1 cellular context compared by ENCODE assay signal in the genomic region with DNA sequence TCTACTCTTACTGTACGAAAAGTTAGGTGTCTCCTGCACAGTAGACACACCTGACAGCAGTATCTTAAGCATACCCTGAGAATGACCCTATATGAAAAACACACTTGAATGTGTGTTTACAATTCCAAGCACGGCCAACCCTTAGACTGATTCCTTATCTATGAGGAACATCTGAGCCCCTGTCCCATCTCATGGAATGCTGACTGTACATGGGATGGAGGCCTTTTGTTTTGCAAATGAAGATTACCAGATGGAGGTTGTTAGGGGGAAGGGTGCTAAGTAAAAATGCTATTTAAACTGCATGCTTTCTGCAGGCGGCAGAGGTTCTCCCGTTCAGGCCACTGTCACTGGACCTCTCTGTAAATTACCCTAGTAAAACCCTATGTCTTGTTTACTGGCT.
TF ChIP-seq lines count a peak whose summit lies in the region.

No MANE protein-coding gene starts in this region.

TF ChIP-seq in K562, 482 proteins besides CTCF, POLR2A, EP300 and RAD21:
- no peak for TF ChIP-seq ZNF699 (CRISPR knock-in tag; IDR thresholded peaks at IDR 0.05; ENCODE audit: insufficient replicate concordance)
- peak; percentile 80 for TF ChIP-seq SOX6 (IDR thresholded peaks at IDR 0.05)
- TF ChIP-seq IFI16 (CRISPR knock-in tag; IDR thresholded peaks at IDR 0.05): no peak
- TF ChIP-seq TEAD4 (IDR thresholded peaks at IDR 0.05; ENCODE audit: low read length): peak; percentile 51; the same call in 1 of the 2 replicates
- TF ChIP-seq TEAD4 (CRISPR knock-in tag; IDR thresholded peaks at IDR 0.05; ENCODE audit: borderline replicate concordance): no peak
- peak; percentile 55; the same call in 1 of the 2 replicates for TF ChIP-seq ARID1B (IDR thresholded peaks at IDR 0.05)
- peak; percentile 60 for TF ChIP-seq TAL1 (IDR thresholded peaks at IDR 0.05)
- peak; percentile 63; the same call in 1 of the 2 replicates for TF ChIP-seq CBFA2T3 (IDR thresholded peaks at IDR 0.05)
- TF ChIP-seq KDM1A (IDR thresholded peaks at IDR 0.05): 0 out of 4 replicates have a peak, but pooled peaks have one; percentile 5 to 41
- peak; percentile 57; the same call in 1 of the 2 replicates for TF ChIP-seq CTBP1 (IDR thresholded peaks at IDR 0.05; ENCODE audit: borderline replicate concordance)
TF ChIP-seq in K562: peak in this region for 7.
